ENCODE assay signal across 21 cellular contexts in genomic region chr11:104956528-104956927, GRCh38. TPM values are rescaled to one million over a fixed set of nuclear protein-coding genes. Genes with fewer than 3 reads are reported as not detected.
A peak's percentile ranks its signal among the peaks of the same experiment; 100 is the strongest.
DNase-seq lines count a peak whose midpoint lies in the region; ATAC-seq, FAIRE-seq and TF ChIP-seq lines count a peak whose summit lies in the region.
"Had no signal": no experiment of that assay in that cellular context is flagged by ENCODE, and none has a peak within 500 bp of the region (broad histone marks: within the 10 kb centered on the region; RNA-seq: fewer than 3 reads in every experiment).

No MANE protein-coding gene starts in this region.

- H3K36me3 ChIP-seq in keratinocyte (ENCODE audit: control insufficient read depth in 2 of 2, extremely low read depth in 1 of 2, insufficient read depth in 2 of 2, low read length in 2 of 2), result peaks cover 13 to 18% of the 10 kb centered on the region in 2 experiments
- no peaks in the 10 kb centered on the region for H3K36me3 ChIP-seq in prostate gland

- H3K27ac ChIP-seq in keratinocyte (ENCODE audit: control insufficient read depth, insufficient read depth, low read length) (no peak overlapping the region), prostate gland (no peak overlapping the region)
- H3K27ac ChIP-seq: C4-2B, transverse colon had no signal

- no peaks in the 10 kb centered on the region for H3K9me1 ChIP-seq in keratinocyte (ENCODE audit: control insufficient read depth, extremely low read depth, insufficient read depth, low read length)

- H3K9me3 Mint-ChIP-seq in WTC11, result peaks cover 11% of the 10 kb centered on the region
- H3K9me3 Mint-ChIP-seq: nephron, T-cell had no signal

- no peak for TF ChIP-seq POLR2A in prostate gland (IDR thresholded peaks at IDR 0.05)

- H3K4me1 Mint-ChIP-seq in WTC11, result no peaks in the 10 kb centered on the region
- H3K4me1 Mint-ChIP-seq: nephron had no signal

- H3K27me3 Mint-ChIP-seq in WTC11 (ENCODE audit: low read depth), result no peaks in the 10 kb centered on the region
- H3K27me3 Mint-ChIP-seq: T-cell had no signal

- H3K4me3 ChIP-seq in keratinocyte (ENCODE audit: control insufficient read depth in 2 of 3, extremely low read depth in 1 of 3, insufficient read depth in 2 of 3, low read depth in 1 of 3, low read length in 3 of 3) (no peak overlapping the region), prostate gland (no peak overlapping the region)
- H3K4me3 ChIP-seq: MG63, transverse colon had no signal

- peaks cover 14% of the 10 kb centered on the region for H3K79me2 ChIP-seq in keratinocyte (ENCODE audit: control insufficient read depth, insufficient read depth, low read length)

- H3K36me3 Mint-ChIP-seq in WTC11, result peaks cover 3% of the 10 kb centered on the region; the same call in 1 of the 2 replicates

- intact Hi-C loops in prostate gland (cut with DNase I), result no loop called here

- no peak overlapping the region for H3K9ac ChIP-seq in keratinocyte (ENCODE audit: control insufficient read depth, extremely low read depth, insufficient read depth, low read length)

- DNase-seq in SKM-1 treated with dmso at 0.1 percent for 144 hours (lab: John Stamatoyannopoulos, UW; ENCODE audit: unreplicated experiment), result peak; percentile 12
- no peak for DNase-seq in SKM-1 (lab: John Stamatoyannopoulos, UW; ENCODE audit: unreplicated experiment)
- no peak for DNase-seq in WTC11 (ENCODE audit: low spot score)
- DNase-seq in keratinocyte (ENCODE audit: low read depth, low spot score), result no peak
- peak; percentile 19 for DNase-seq in prostate gland (ENCODE audit: low spot score)
- no peak for DNase-seq in DMS153 (lab: John Stamatoyannopoulos, UW)
- no peak for DNase-seq in GM10266 (ENCODE audit: extremely low spot score)
- DNase-seq in stimulated activated CD4-positive, alpha-beta T cell treated with anti-CD3 and anti-CD28 coated beads, Interleukin-12 subunit alpha, Interleukin-12 subunit beta, amount 100 ng/mL, for 4 hours, result no peak
- DNase-seq: 8988T; cerebellar nuclear complex; effector memory CD4-positive, alpha-beta T cell; foreskin fibroblast; left ventricle myocardium superior; MG63; NCI-H187; NCI-H446; stimulated activated naive CD4-positive, alpha-beta T cell; T-cell; transverse colon had no signal

- CTCF ChIA-PET in WTC11 (lab: Charles Lee), result no interaction called here

- peak; percentile 75 for FAIRE-seq in keratinocyte (lab: Jason Lieb, UNC)

- peak overlapping the region; percentile 16 for H3K4me2 ChIP-seq in keratinocyte (ENCODE audit: control insufficient read depth, extremely low read depth, insufficient read depth, low read depth, low read length)

- H3K9me3 ChIP-seq in keratinocyte (ENCODE audit: control insufficient read depth, low read depth, low read length) (no peaks in the 10 kb centered on the region), prostate gland (no peaks in the 10 kb centered on the region)
- H3K9me3 ChIP-seq: MG63, transverse colon had no signal

- no peaks in the 10 kb centered on the region for H4K20me1 ChIP-seq in keratinocyte (ENCODE audit: control insufficient read depth, extremely low read depth, insufficient read depth, low read length)

- dilution Hi-C loops in keratinocyte (cut with MboI; ENCODE audit: extremely low pct_ligation_motif_present, low sequenced_read_pairs), result no loop called here

- no peak overlapping the region for H2AFZ ChIP-seq in keratinocyte (ENCODE audit: control insufficient read depth, low read length)

- H3K4me3 Mint-ChIP-seq in WTC11, result no peak overlapping the region
- H3K4me3 Mint-ChIP-seq: nephron had no signal

- no peak overlapping the region for H3K27ac Mint-ChIP-seq in WTC11
- H3K27ac Mint-ChIP-seq: nephron had no signal

- H3K27me3 ChIP-seq in keratinocyte (ENCODE audit: control insufficient read depth, extremely low read depth, insufficient read depth, low read length) (no peaks in the 10 kb centered on the region), prostate gland (replicated peaks; ENCODE audit: insufficient read depth) (no peaks in the 10 kb centered on the region)
- H3K27me3 ChIP-seq: MG63, transverse colon had no signal

- no peak for ATAC-seq in WTC11
- ATAC-seq: T-cell had no signal

- POLR2A ChIA-PET in WTC11 (lab: Charles Lee), result no interaction called here

- H3K4me1 ChIP-seq in keratinocyte (ENCODE audit: control insufficient read depth, extremely low read depth, insufficient read depth, low read length) (peaks cover 9% of the 10 kb centered on the region), prostate gland (replicated peaks) (no peaks in the 10 kb centered on the region)

- no peak for TF ChIP-seq CTCF in WTC11 (IDR thresholded peaks at IDR 0.05)
- no peak for TF ChIP-seq CTCF in keratinocyte (optimal IDR thresholded peaks at IDR 0.05 in 1 of 3, IDR thresholded peaks at IDR 0.05 in 1 of 3, conservative IDR thresholded peaks at IDR 0.05 in 1 of 3; ENCODE audit: extremely low read depth in 1 of 3, insufficient read depth in 2 of 3, low read length in 3 of 3)
- TF ChIP-seq CTCF in prostate gland (IDR thresholded peaks at IDR 0.05), result no peak
- TF ChIP-seq CTCF in GM10266 (IDR thresholded peaks at IDR 0.05; ENCODE audit: control insufficient read depth, insufficient read depth, low read depth, missing control alignments), result no peak

TF ChIP-seq in WTC11, 78 proteins besides CTCF, POLR2A, EP300 and RAD21:
- TF ChIP-seq GABPB1 (CRISPR knock-in tag; IDR thresholded peaks at IDR 0.05) (peak; percentile 90), EMX1 (CRISPR knock-in tag; IDR thresholded peaks at IDR 0.05) (no peak)

RNA-seq across cellular contexts. Expression of gene CASP4, which starts 11.8 kb away (rescaled TPM):
- total RNA-seq in WTC11 (2021) (0.44 to 0.73 TPM (median 0.69 TPM) in 3 replicates), prostate gland (10 to 100 TPM; 43.9 to 49.8 TPM)
- polyA plus RNA-seq in keratinocyte, result 106 to 130 TPM (median 127 TPM) in 3 replicates
- polyA plus RNA-seq in keratinocyte (2011; ENCODE audit: low read depth), result 315 TPM
- 140 and 174 TPM in 2 replicates for polyA plus RNA-seq in keratinocyte (2011; cell fraction: cytosol; rRNA removed)
- 104 and 143 TPM in 2 replicates for polyA plus RNA-seq in keratinocyte (2011; cell fraction: nucleus; rRNA removed)
- polyA plus RNA-seq in keratinocyte (2012; ENCODE audit: low replicate concordance), result 70.5 and 148 TPM in 2 replicates
- 26.1 to 106 TPM (median 85.2 TPM) in 3 replicates for polyA minus RNA-seq in keratinocyte
- 56.0 TPM for polyA minus RNA-seq in keratinocyte (2011; cell fraction: cytosol; rRNA and poly(A)+ RNA removed)
- polyA minus RNA-seq in keratinocyte (2011; cell fraction: nucleus; rRNA and poly(A)+ RNA removed), result 25.6 and 44.6 TPM in 2 replicates

RNA-seq across cellular contexts. Expression of gene CASP12, which starts 58.3 kb away (rescaled TPM):
- total RNA-seq in WTC11 (2021), result not detected in 3 replicates
- polyA plus RNA-seq in keratinocyte, result not detected in 3 replicates
- not detected for polyA plus RNA-seq in keratinocyte (2011; ENCODE audit: low read depth)
- not detected in 2 replicates for polyA plus RNA-seq in keratinocyte (2011; cell fraction: cytosol; rRNA removed)
- not detected in 2 replicates for polyA plus RNA-seq in keratinocyte (2011; cell fraction: nucleus; rRNA removed)
- not detected in 2 replicates for polyA plus RNA-seq in keratinocyte (2012; ENCODE audit: low replicate concordance)
- polyA minus RNA-seq in keratinocyte, result not detected in 3 replicates
- not detected for polyA minus RNA-seq in keratinocyte (2011; cell fraction: cytosol; rRNA and poly(A)+ RNA removed)
- not detected in 2 replicates for polyA minus RNA-seq in keratinocyte (2011; cell fraction: nucleus; rRNA and poly(A)+ RNA removed)
- under 1 TPM; 0.85 to 0.96 TPM for total RNA-seq in prostate gland
- total RNA-seq: left ventricle myocardium superior, T-cell had no signal

Comparison
In these comparisons a context has a peak if more than half of its experiments do, and no peak if none do; other contexts are left out.
1. DNase-seq: peak in SKM-1 treated with dmso at 0.1 percent for 144 hours (single experiment) and prostate gland (single experiment); none in SKM-1 (single experiment), WTC11 (single experiment), keratinocyte (single experiment), DMS153 (single experiment), GM10266 (single experiment) and stimulated activated CD4-positive, alpha-beta T cell treated with anti-CD3 and anti-CD28 coated beads, Interleukin-12 subunit alpha, Interleukin-12 subunit beta, amount 100 ng/mL, for 4 hours (single experiment).
2. RNA of gene CASP4, which starts 11.8 kb away (total RNA-seq): 43.9 to 49.8 TPM in prostate gland; 0.44 to 0.73 TPM in WTC11; every median in the first group is over 10 times any median in the second.